Comparison of ENCODE assay signal across 14 cellular contexts in genomic region chr2:231125272-231125671, GRCh38. TPM values are rescaled to one million over a fixed set of nuclear protein-coding genes. Genes with fewer than 3 reads are reported as not detected.
A peak's percentile ranks its signal among the peaks of the same experiment; 100 is the strongest.
DNase-seq lines count a peak whose midpoint lies in the region; ATAC-seq, FAIRE-seq and TF ChIP-seq lines count a peak whose summit lies in the region.
"Had no signal": no experiment of that assay in that cellular context is flagged by ENCODE, and none has a peak within 500 bp of the region (broad histone marks: within the 10 kb centered on the region; RNA-seq: fewer than 3 reads in every experiment).

No MANE protein-coding gene starts in this region.

- TF ChIP-seq POLR2A in endothelial cell of umbilical vein (IDR thresholded peaks at IDR 0.05; ENCODE audit: low read depth, low read length) = no peak

- intact Hi-C loops in endothelial cell of umbilical vein (cut with micrococcal nuclease) = no loop called here

- H3K4me1 Mint-ChIP-seq in osteocyte (ENCODE audit: unreplicated experiment) = peaks cover 57% of the 10 kb centered on the region

- H4K20me1 ChIP-seq in endothelial cell of umbilical vein (replicated peaks; ENCODE audit: control insufficient read depth, extremely low read depth, insufficient read depth, low read length) = no peaks in the 10 kb centered on the region
- H4K20me1 ChIP-seq: BLaER1 had no signal

- no peaks in the 10 kb centered on the region for H3K9me3 ChIP-seq in HEK293 (ENCODE audit: control insufficient read depth, insufficient read depth, low read depth, low read length)
- H3K9me3 ChIP-seq in SK-N-MC (ENCODE audit: low read depth, low read length) = no peaks in the 10 kb centered on the region
- H3K9me3 ChIP-seq in endothelial cell of umbilical vein (replicated peaks; ENCODE audit: control insufficient read depth, insufficient read depth, low read length) = no peaks in the 10 kb centered on the region
- H3K9me3 ChIP-seq: BLaER1 had no signal

- no TSS peak for BruUV-seq in endothelial cell of umbilical vein (replicated peaks; lab: Mats Ljungman, UMichigan)

- no peaks in the 10 kb centered on the region for H3K27me3 ChIP-seq in endothelial cell of umbilical vein (ENCODE audit: control insufficient read depth in 2 of 2, insufficient read depth in 2 of 2, low read length in 2 of 2)
- H3K27me3 ChIP-seq: BLaER1, brain microvascular endothelial cell had no signal

- DNase-seq in SK-N-MC (ENCODE audit: low read depth, low spot score) (peak; percentile 32), endothelial cell of umbilical vein (ENCODE audit: low read depth, low spot score) (no peak), osteocyte (ENCODE audit: extremely low spot score, unreplicated experiment) (no peak), NCI-H146 (lab: John Stamatoyannopoulos, UW) (no peak)
- no peak for DNase-seq in activated CD4-positive, CD25-positive, alpha-beta regulatory T cell (lab: John Stamatoyannopoulos, UW)
- DNase-seq: activated CD4-positive, alpha-beta T cell treated with anti-CD3 and anti-CD28 coated beads, Interleukin-2, amount 50 U/mL, for 4 hours; brain microvascular endothelial cell; DMS53; NCI-H2107 had no signal

- no peaks in the 10 kb centered on the region for H3K36me3 ChIP-seq in HEK293 (ENCODE audit: control insufficient read depth in 2 of 2, insufficient read depth in 1 of 2, low read length in 2 of 2)
- H3K36me3 ChIP-seq in SK-N-MC (ENCODE audit: insufficient read depth, low read length) = no peaks in the 10 kb centered on the region; the same call in 1 of the 2 replicates
- no peaks in the 10 kb centered on the region for H3K36me3 ChIP-seq in endothelial cell of umbilical vein (ENCODE audit: control insufficient read depth in 2 of 2, extremely low read depth in 1 of 2, insufficient read depth in 2 of 2, low read length in 2 of 2)
- H3K36me3 ChIP-seq: BLaER1, brain microvascular endothelial cell had no signal

- peaks cover 9% of the 10 kb centered on the region for H3K79me2 ChIP-seq in endothelial cell of umbilical vein (ENCODE audit: control insufficient read depth, insufficient read depth, low read length)

- H3K4me1 ChIP-seq in HEK293 (ENCODE audit: control insufficient read depth, insufficient read depth, low read length) (peaks cover 32% of the 10 kb centered on the region), endothelial cell of umbilical vein (ENCODE audit: control insufficient read depth, extremely low read depth, insufficient read depth, low read length) (peaks cover 40% of the 10 kb centered on the region)
- H3K4me1 ChIP-seq: BLaER1 had no signal

- no peak overlapping the region for H2AFZ ChIP-seq in endothelial cell of umbilical vein (ENCODE audit: low read depth, low read length)

- peak overlapping the region; percentile 83 for H3K27ac Mint-ChIP-seq in osteocyte (ENCODE audit: unreplicated experiment)

- H3K27ac ChIP-seq in HEK293 (ENCODE audit: extremely low read depth, low read depth, low read length) (no peak overlapping the region), SK-N-MC (peak overlapping the region; percentile 97), endothelial cell of umbilical vein (ENCODE audit: insufficient read depth, low read depth, low read length) (no peak overlapping the region)
- H3K27ac ChIP-seq: BLaER1, brain microvascular endothelial cell had no signal

- peak overlapping the region; percentile 43 for H3K9ac ChIP-seq in SK-N-MC (ENCODE audit: insufficient read length)
- no peak overlapping the region for H3K9ac ChIP-seq in endothelial cell of umbilical vein (replicated peaks; ENCODE audit: extremely low read depth, insufficient read depth, low read length)
- H3K9ac ChIP-seq: BLaER1 had no signal

- no peak for ATAC-seq in GM18861 (IDR thresholded peaks at IDR 0.05; ENCODE audit: unreplicated experiment)

- CTCF ChIA-PET in HEK293 (lab: Yijun Ruan, JAX) = interaction anchor here (0.8 kb wide), 1 partner anchor 73 kb away, joined by 4 read pairs; no protein-coding TSS in a partner anchor
- CTCF ChIA-PET in endothelial cell of umbilical vein (lab: Charles Lee) = interaction anchor here (0.7 to 2.3 kb wide), 11 partner anchors 10 to 67 kb away, joined by 3 to 16 read pairs (median 4); no protein-coding TSS in a partner anchor

- no peak overlapping the region for H3K4me3 ChIP-seq in HEK293 (ENCODE audit: low read depth, low read length)
- peak overlapping the region; percentile 58 for H3K4me3 ChIP-seq in SK-N-MC
- no peak overlapping the region for H3K4me3 ChIP-seq in endothelial cell of umbilical vein (replicated peaks in 1 of 3; ENCODE audit: insufficient read depth in 1 of 3, low read depth in 1 of 3, low read length in 3 of 3)
- H3K4me3 ChIP-seq: BLaER1 had no signal

- H3K4me3 Mint-ChIP-seq in osteocyte (ENCODE audit: unreplicated experiment) = no peak overlapping the region

- peak overlapping the region; percentile 96 for H3K4me2 ChIP-seq in endothelial cell of umbilical vein (ENCODE audit: insufficient read depth, low read length)
- H3K4me2 ChIP-seq: BLaER1 had no signal

- peaks cover 2% of the 10 kb centered on the region for H3K36me3 Mint-ChIP-seq in osteocyte (ENCODE audit: unreplicated experiment)

- no peaks in the 10 kb centered on the region for H3K27me3 Mint-ChIP-seq in osteocyte (ENCODE audit: unreplicated experiment)

- POLR2A ChIA-PET in HEK293 (lab: Yijun Ruan, JAX) = no interaction called here
- POLR2A ChIA-PET in endothelial cell of umbilical vein (lab: Charles Lee) = no interaction called here

- FAIRE-seq in endothelial cell of umbilical vein (lab: Jason Lieb, UNC) = no peak
- FAIRE-seq: GM18507, GM19239 had no signal

- TF ChIP-seq CTCF in HEK293 (tag by site-specific recombination; IDR thresholded peaks at IDR 0.05) = no peak
- TF ChIP-seq CTCF in endothelial cell of umbilical vein (IDR thresholded peaks at IDR 0.05; ENCODE audit: extremely low read depth in 1 of 2, insufficient read depth in 1 of 2, low read depth in 1 of 2, low read length in 2 of 2) = no peak
- no peak for TF ChIP-seq CTCF in osteocyte (IDR thresholded peaks at IDR 0.05)

- H3K9me3 Mint-ChIP-seq in osteocyte (ENCODE audit: unreplicated experiment) = no peaks in the 10 kb centered on the region

- dilution Hi-C loops in endothelial cell of umbilical vein (cut with MboI; ENCODE audit: extremely low pct_ligation_motif_present, low sequenced_read_pairs) = no loop called here

- no peaks in the 10 kb centered on the region for H3K9me1 ChIP-seq in endothelial cell of umbilical vein (replicated peaks; ENCODE audit: control insufficient read depth, extremely low read depth, insufficient read depth, low read length)

TF ChIP-seq in HEK293, 187 proteins besides CTCF, POLR2A, EP300 and RAD21 (continues in another document):
- no peak for TF ChIP-seq ZBTB44 (tag by site-specific recombination; IDR thresholded peaks at IDR 0.05)

TF ChIP-seq in endothelial cell of umbilical vein, 7 proteins besides CTCF, POLR2A, EP300 and RAD21:
- TF ChIP-seq GATA2 (IDR thresholded peaks at IDR 0.05; ENCODE audit: insufficient read depth, insufficient read length, low read depth, low read length) = peak; percentile 20
- no peak for TF ChIP-seq POLR2AphosphoS5 (IDR thresholded peaks at IDR 0.05; ENCODE audit: insufficient read depth, low read depth, low read length)

RNA-seq across cellular contexts. Expression of gene HTR2B, which starts 0.4 kb away (rescaled TPM):
- total RNA-seq in endothelial cell of umbilical vein (0.55 and 0.93 TPM in 2 replicates), osteocyte (3.1 and 3.9 TPM in 2 replicates)
- 0.84 and 0.88 TPM in 2 replicates for polyA plus RNA-seq in endothelial cell of umbilical vein
- polyA plus RNA-seq in endothelial cell of umbilical vein (2011; cell fraction: cytosol; rRNA removed) = 0.50 and 0.86 TPM in 2 replicates
- polyA plus RNA-seq in endothelial cell of umbilical vein (2011; cell fraction: nucleus; rRNA removed) = 0.11 and 0.50 TPM in 2 replicates
- 0.44 and 0.76 TPM in 2 replicates for polyA plus RNA-seq in endothelial cell of umbilical vein (2012)
- 2.2 and 2.3 TPM in 2 replicates for polyA minus RNA-seq in endothelial cell of umbilical vein
- polyA minus RNA-seq in endothelial cell of umbilical vein (2011; cell fraction: cytosol; rRNA and poly(A)+ RNA removed) = not detected
- 0.24 and 0.43 TPM in 2 replicates for polyA minus RNA-seq in endothelial cell of umbilical vein (2011; cell fraction: nucleus; rRNA and poly(A)+ RNA removed)
